1 cellular context compared by ENCODE assay signal in genomic region chr7:142865766-142866165, GRCh38.
TF ChIP-seq lines count a peak whose summit lies in the region.

No MANE protein-coding gene starts in this region.

TF ChIP-seq in GM23338, 12 proteins besides CTCF, POLR2A, EP300 and RAD21:
- TF ChIP-seq, protein P1, sequence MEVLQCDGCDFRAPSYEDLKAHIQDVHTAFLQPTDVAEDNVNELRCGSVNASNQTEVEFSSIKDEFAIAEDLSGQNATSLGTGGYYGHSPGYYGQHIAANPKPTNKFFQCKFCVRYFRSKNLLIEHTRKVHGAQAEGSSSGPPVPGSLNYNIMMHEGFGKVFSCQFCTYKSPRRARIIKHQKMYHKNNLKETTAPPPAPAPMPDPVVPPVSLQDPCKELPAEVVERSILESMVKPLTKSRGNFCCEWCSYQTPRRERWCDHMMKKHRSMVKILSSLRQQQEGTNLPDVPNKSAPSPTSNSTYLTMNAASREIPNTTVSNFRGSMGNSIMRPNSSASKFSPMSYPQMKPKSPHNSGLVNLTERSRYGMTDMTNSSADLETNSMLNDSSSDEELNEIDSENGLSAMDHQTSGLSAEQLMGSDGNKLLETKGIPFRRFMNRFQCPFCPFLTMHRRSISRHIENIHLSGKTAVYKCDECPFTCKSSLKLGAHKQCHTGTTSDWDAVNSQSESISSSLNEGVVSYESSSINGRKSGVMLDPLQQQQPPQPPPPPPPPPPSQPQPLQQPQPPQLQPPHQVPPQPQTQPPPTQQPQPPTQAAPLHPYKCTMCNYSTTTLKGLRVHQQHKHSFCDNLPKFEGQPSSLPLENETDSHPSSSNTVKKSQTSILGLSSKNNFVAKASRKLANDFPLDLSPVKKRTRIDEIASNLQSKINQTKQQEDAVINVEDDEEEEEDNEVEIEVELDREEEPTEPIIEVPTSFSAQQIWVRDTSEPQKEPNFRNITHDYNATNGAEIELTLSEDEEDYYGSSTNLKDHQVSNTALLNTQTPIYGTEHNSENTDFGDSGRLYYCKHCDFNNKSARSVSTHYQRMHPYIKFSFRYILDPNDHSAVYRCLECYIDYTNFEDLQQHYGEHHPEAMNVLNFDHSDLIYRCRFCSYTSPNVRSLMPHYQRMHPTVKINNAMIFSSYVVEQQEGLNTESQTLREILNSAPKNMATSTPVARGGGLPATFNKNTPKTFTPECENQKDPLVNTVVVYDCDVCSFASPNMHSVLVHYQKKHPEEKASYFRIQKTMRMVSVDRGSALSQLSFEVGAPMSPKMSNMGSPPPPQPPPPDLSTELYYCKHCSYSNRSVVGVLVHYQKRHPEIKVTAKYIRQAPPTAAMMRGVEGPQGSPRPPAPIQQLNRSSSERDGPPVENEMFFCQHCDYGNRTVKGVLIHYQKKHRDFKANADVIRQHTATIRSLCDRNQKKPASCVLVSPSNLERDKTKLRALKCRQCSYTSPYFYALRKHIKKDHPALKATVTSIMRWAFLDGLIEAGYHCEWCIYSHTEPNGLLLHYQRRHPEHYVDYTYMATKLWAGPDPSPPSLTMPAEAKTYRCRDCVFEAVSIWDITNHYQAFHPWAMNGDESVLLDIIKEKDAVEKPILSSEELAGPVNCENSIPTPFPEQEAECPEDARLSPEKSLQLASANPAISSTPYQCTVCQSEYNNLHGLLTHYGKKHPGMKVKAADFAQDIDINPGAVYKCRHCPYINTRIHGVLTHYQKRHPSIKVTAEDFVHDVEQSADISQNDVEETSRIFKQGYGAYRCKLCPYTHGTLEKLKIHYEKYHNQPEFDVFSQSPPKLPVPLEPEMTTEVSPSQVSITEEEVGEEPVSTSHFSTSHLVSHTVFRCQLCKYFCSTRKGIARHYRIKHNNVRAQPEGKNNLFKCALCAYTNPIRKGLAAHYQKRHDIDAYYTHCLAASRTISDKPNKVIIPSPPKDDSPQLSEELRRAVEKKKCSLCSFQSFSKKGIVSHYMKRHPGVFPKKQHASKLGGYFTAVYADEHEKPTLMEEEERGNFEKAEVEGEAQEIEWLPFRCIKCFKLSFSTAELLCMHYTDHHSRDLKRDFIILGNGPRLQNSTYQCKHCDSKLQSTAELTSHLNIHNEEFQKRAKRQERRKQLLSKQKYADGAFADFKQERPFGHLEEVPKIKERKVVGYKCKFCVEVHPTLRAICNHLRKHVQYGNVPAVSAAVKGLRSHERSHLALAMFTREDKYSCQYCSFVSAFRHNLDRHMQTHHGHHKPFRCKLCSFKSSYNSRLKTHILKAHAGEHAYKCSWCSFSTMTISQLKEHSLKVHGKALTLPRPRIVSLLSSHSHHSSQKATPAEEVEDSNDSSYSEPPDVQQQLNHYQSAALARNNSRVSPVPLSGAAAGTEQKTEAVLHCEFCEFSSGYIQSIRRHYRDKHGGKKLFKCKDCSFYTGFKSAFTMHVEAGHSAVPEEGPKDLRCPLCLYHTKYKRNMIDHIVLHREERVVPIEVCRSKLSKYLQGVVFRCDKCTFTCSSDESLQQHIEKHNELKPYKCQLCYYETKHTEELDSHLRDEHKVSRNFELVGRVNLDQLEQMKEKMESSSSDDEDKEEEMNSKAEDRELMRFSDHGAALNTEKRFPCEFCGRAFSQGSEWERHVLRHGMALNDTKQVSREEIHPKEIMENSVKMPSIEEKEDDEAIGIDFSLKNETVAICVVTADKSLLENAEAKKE (CRISPR knock-in tag; IDR thresholded peaks at IDR 0.05), result no peak
- TF ChIP-seq STAT1 (IDR thresholded peaks at IDR 0.05; ENCODE audit: unreplicated experiment) (no peak), EZH2 (IDR thresholded peaks at IDR 0.05; ENCODE audit: low read depth, unreplicated experiment) (no peak), EZH2phosphoT487 (IDR thresholded peaks at IDR 0.05; ENCODE audit: unreplicated experiment) (no peak), REST (IDR thresholded peaks at IDR 0.05; ENCODE audit: unreplicated experiment) (no peak), ZNF114 (CRISPR knock-in tag; IDR thresholded peaks at IDR 0.05) (no peak), NANOG (IDR thresholded peaks at IDR 0.05; ENCODE audit: borderline replicate concordance) (no peak), POLR2AphosphoS5 (IDR thresholded peaks at IDR 0.05; ENCODE audit: low read depth) (no peak), ZNF331 (CRISPR knock-in tag; IDR thresholded peaks at IDR 0.05; ENCODE audit: low read depth) (no peak), JUNB (IDR thresholded peaks at IDR 0.05; ENCODE audit: unreplicated experiment) (no peak), CREB1 (CRISPR knock-in tag; IDR thresholded peaks at IDR 0.05; ENCODE audit: low read depth) (no peak)
- TF ChIP-seq, protein P2, sequence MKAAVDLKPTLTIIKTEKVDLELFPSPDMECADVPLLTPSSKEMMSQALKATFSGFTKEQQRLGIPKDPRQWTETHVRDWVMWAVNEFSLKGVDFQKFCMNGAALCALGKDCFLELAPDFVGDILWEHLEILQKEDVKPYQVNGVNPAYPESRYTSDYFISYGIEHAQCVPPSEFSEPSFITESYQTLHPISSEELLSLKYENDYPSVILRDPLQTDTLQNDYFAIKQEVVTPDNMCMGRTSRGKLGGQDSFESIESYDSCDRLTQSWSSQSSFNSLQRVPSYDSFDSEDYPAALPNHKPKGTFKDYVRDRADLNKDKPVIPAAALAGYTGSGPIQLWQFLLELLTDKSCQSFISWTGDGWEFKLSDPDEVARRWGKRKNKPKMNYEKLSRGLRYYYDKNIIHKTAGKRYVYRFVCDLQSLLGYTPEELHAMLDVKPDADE (IDR thresholded peaks at IDR 0.05), result no peak
